8 cellular contexts compared by ENCODE assay signal in genomic region chr5:181245427-181246275, GRCh38. TPM values are rescaled to one million over a fixed set of nuclear protein-coding genes. Genes with fewer than 3 reads are reported as not detected.
DNase-seq lines count a peak whose midpoint lies in the region; ATAC-seq, FAIRE-seq and TF ChIP-seq lines count a peak whose summit lies in the region.

No MANE protein-coding gene starts in this region.

- H3K4me1 ChIP-seq in pancreas = peaks cover 29 to 52% (median 34%) of the 10 kb centered on the region in 3 donors

- TF ChIP-seq POLR2A in NB4 (IDR thresholded peaks at IDR 0.05; ENCODE audit: extremely low read depth, insufficient read length) = no peak

- peak overlapping the region; percentile 96 for H3K27ac Mint-ChIP-seq in activated naive CD4-positive, alpha-beta T cell treated with anti-CD3 and anti-CD28 coated beads, Interleukin-2, amount 50 U/mL, for 24 hours
- H3K27ac Mint-ChIP-seq in endothelial cell (ENCODE audit: unreplicated experiment) = peak overlapping the region; percentile 94

- TF ChIP-seq CTCF in NB4 (IDR thresholded peaks at IDR 0.05; ENCODE audit: low read depth, low read length) = no peak
- TF ChIP-seq CTCF in endothelial cell (IDR thresholded peaks at IDR 0.05; ENCODE audit: unreplicated experiment) = no peak
- TF ChIP-seq CTCF in pancreas (IDR thresholded peaks at IDR 0.05) = no peak

- no peaks in the 10 kb centered on the region for H3K27me3 ChIP-seq in pancreas

- no peaks in the 10 kb centered on the region for H3K9me3 Mint-ChIP-seq in activated naive CD4-positive, alpha-beta T cell treated with anti-CD3 and anti-CD28 coated beads, Interleukin-2, amount 50 U/mL, for 24 hours
- H3K9me3 Mint-ChIP-seq in endothelial cell (ENCODE audit: unreplicated experiment) = no peaks in the 10 kb centered on the region

- no peaks in the 10 kb centered on the region for H3K9me3 ChIP-seq in pancreas

- H3K27ac ChIP-seq in pancreas = peak overlapping the region; percentile 88 to 98 (median 91)

- ATAC-seq in pancreas = peak in 2 of 4 donors; percentile 1
- no peak for ATAC-seq in GM18519 (IDR thresholded peaks at IDR 0.05; ENCODE audit: low FRiP score, unreplicated experiment)

- no peak for DNase-seq in activated naive CD4-positive, alpha-beta T cell treated with anti-CD3 and anti-CD28 coated beads, Interleukin-2, amount 50 U/mL, for 16 hours
- DNase-seq in NB4 (ENCODE audit: low read depth) (no peak), endothelial cell (ENCODE audit: low spot score) (no peak), pancreas (peak in 2 of 6 donors; percentile 40 to 61), SIG-M5 (lab: John Stamatoyannopoulos, UW) (no peak), NCI-H510A treated with DMSO at 0.1 percent for 48 hours (lab: John Stamatoyannopoulos, UW) (no peak)

- FAIRE-seq in pancreas (lab: Jason Lieb, UNC) = no peak

- H3K4me3 ChIP-seq in NB4 (ENCODE audit: low read depth, low read length) (peak overlapping the region; percentile 86), pancreas (peak overlapping the region; percentile 62 to 94 (median 80))

- intact Hi-C loops in pancreas (cut with DNase I) = no loop called here

- no peaks in the 10 kb centered on the region for H3K27me3 Mint-ChIP-seq in activated naive CD4-positive, alpha-beta T cell treated with anti-CD3 and anti-CD28 coated beads, Interleukin-2, amount 50 U/mL, for 24 hours
- peaks cover 17% of the 10 kb centered on the region for H3K27me3 Mint-ChIP-seq in endothelial cell (ENCODE audit: unreplicated experiment)

- H3K36me3 ChIP-seq in pancreas = peaks cover 0 to 14% (median 14%) of the 10 kb centered on the region in 3 donors

- peak overlapping the region; percentile 96 for H3K4me3 Mint-ChIP-seq in activated naive CD4-positive, alpha-beta T cell treated with anti-CD3 and anti-CD28 coated beads, Interleukin-2, amount 50 U/mL, for 24 hours
- H3K4me3 Mint-ChIP-seq in endothelial cell (ENCODE audit: unreplicated experiment) = peak overlapping the region; percentile 92

- 21% methylated on average over 32 to 34 of the region's 34 CpGs for WGBS in pancreas, 2 donors

- H3K36me3 Mint-ChIP-seq in activated naive CD4-positive, alpha-beta T cell treated with anti-CD3 and anti-CD28 coated beads, Interleukin-2, amount 50 U/mL, for 24 hours = peaks cover 25% of the 10 kb centered on the region
- H3K36me3 Mint-ChIP-seq in endothelial cell (ENCODE audit: low read depth, unreplicated experiment) = peaks cover 32% of the 10 kb centered on the region

- H3K4me1 Mint-ChIP-seq in activated naive CD4-positive, alpha-beta T cell treated with anti-CD3 and anti-CD28 coated beads, Interleukin-2, amount 50 U/mL, for 24 hours = peaks cover 73% of the 10 kb centered on the region
- H3K4me1 Mint-ChIP-seq in endothelial cell (ENCODE audit: unreplicated experiment) = peaks cover 61% of the 10 kb centered on the region

RNA-seq across cellular contexts. Expression of gene RACK1, which starts 1.9 kb away (rescaled TPM):
- total RNA-seq in endothelial cell (ENCODE audit: unreplicated experiment) (2,232 TPM), pancreas (1,000 to 10,000 TPM in 5 of 6 donors, 100 to 1,000 TPM in 1; 974 to 1,629 (median 1,266) TPM)
- 1,000 to 10,000 TPM; 1,162 to 1,304 TPM for polyA plus RNA-seq in pancreas

RNA-seq across cellular contexts. Expression of gene TRIM52, which starts 15.3 kb away (rescaled TPM):
- total RNA-seq in endothelial cell (ENCODE audit: unreplicated experiment) (10.4 TPM), pancreas (10 to 100 TPM in 1 of 6 donors, 1 to 10 TPM in 5; 5.6 to 10.4 (median 7.4) TPM)
- 10 to 100 TPM; 12.8 to 18.1 TPM for polyA plus RNA-seq in pancreas

RNA-seq across cellular contexts. Expression of gene TRIM41, which starts 22.6 kb away (rescaled TPM):
- total RNA-seq in endothelial cell (ENCODE audit: unreplicated experiment) (21.8 TPM), pancreas (10 to 100 TPM; 11.4 to 22.1 (median 12.1) TPM)
- 10 to 100 TPM; 17.3 to 28.7 TPM for polyA plus RNA-seq in pancreas

RNA-seq across cellular contexts. Expression of gene TRIM7, which starts 40.7 kb away (rescaled TPM):
- total RNA-seq in endothelial cell (ENCODE audit: unreplicated experiment) (not detected), pancreas (10 to 100 TPM in 1 of 6 donors, 1 to 10 TPM in 5; 1.9 to 11.1 (median 3.9) TPM)
- 1 to 10 TPM; 2.4 to 3.0 TPM for polyA plus RNA-seq in pancreas
